Comparison of ENCODE assay signal across 9 cellular contexts in genomic region chr6:31128093-31128676, GRCh38. TPM values are rescaled to one million over a fixed set of nuclear protein-coding genes. Genes with fewer than 3 reads are reported as not detected.
DNase-seq lines count a peak whose midpoint lies in the region; ATAC-seq and TF ChIP-seq lines count a peak whose summit lies in the region.
"Had no signal": no experiment of that assay in that cellular context is flagged by ENCODE, and none has a peak within 500 bp of the region (broad histone marks: within the 10 kb centered on the region; RNA-seq: fewer than 3 reads in every experiment).

No MANE protein-coding gene starts in this region.

- TF ChIP-seq CTCF in AG09319 (IDR thresholded peaks at IDR 0.05; ENCODE audit: low read depth, low read length) (peak; percentile 87), GM20000 (IDR thresholded peaks at IDR 0.05; ENCODE audit: extremely low read depth, missing control alignments) (peak; percentile 66), fibroblast of villous mesenchyme (IDR thresholded peaks at IDR 0.05; ENCODE audit: insufficient read depth, low read depth, low read length) (peak; percentile 88), vagina (IDR thresholded peaks at IDR 0.05) (peak; percentile 42 to 64 (median 61))

- no peak overlapping the region for H3K27ac ChIP-seq in vagina

- DNase-seq in AG09319 (ENCODE audit: extremely low read depth, low read depth) (no peak), GM20000 (ENCODE audit: low spot score) (peak; percentile 83), OCI-M1 (lab: John Stamatoyannopoulos, UW) (peak; percentile 74), fibroblast of villous mesenchyme (ENCODE audit: low read depth) (peak; percentile 41), pons (ENCODE audit: low spot score) (peak; percentile 43), vagina (ENCODE audit: extremely low spot score in 2 of 2) (no peak)
- DNase-seq in activated T-cell treated with anti-CD3 and anti-CD28 coated beads, Interleukin-2, amount 50 U/mL, for 24 hours: peak; percentile 82

- no peak for ATAC-seq in GM19452 (IDR thresholded peaks at IDR 0.05; ENCODE audit: unreplicated experiment)

- no peaks in the 10 kb centered on the region for H3K36me3 Mint-ChIP-seq in activated T-cell treated with anti-CD3 and anti-CD28 coated beads, Interleukin-2, amount 50 U/mL, for 24 hours (ENCODE audit: low read depth)
- H3K36me3 Mint-ChIP-seq: natural killer cell treated with Interleukin-12 subunit alpha and Interleukin-12 subunit beta and Interleukin-15 and Interleukin-18, amount 100 ng/mL, for 72 hours had no signal

- peaks cover 8% of the 10 kb centered on the region for H3K27me3 Mint-ChIP-seq in activated T-cell treated with anti-CD3 and anti-CD28 coated beads, Interleukin-2, amount 50 U/mL, for 24 hours

- peaks cover 33% of the 10 kb centered on the region for H3K4me1 ChIP-seq in vagina

- H3K4me1 Mint-ChIP-seq in activated T-cell treated with anti-CD3 and anti-CD28 coated beads, Interleukin-2, amount 50 U/mL, for 24 hours (ENCODE audit: low read depth): peaks cover 6% of the 10 kb centered on the region

- H3K9me3 ChIP-seq in vagina: no peaks in the 10 kb centered on the region

- intact Hi-C loops in vagina (cut with DNase I): no loop called here

- H3K4me3 ChIP-seq in fibroblast of villous mesenchyme (ENCODE audit: low read depth, low read length): no peak overlapping the region
- no peak overlapping the region for H3K4me3 ChIP-seq in vagina

- no peaks in the 10 kb centered on the region for H3K9me3 Mint-ChIP-seq in activated T-cell treated with anti-CD3 and anti-CD28 coated beads, Interleukin-2, amount 50 U/mL, for 24 hours
- H3K9me3 Mint-ChIP-seq: natural killer cell treated with Interleukin-12 subunit alpha and Interleukin-12 subunit beta and Interleukin-15 and Interleukin-18, amount 100 ng/mL, for 72 hours had no signal

- H3K27me3 ChIP-seq in vagina: no peaks in the 10 kb centered on the region

- TF ChIP-seq POLR2A in vagina (IDR thresholded peaks at IDR 0.05): no peak

- H3K4me3 Mint-ChIP-seq in activated T-cell treated with anti-CD3 and anti-CD28 coated beads, Interleukin-2, amount 50 U/mL, for 24 hours: no peak overlapping the region
- H3K4me3 Mint-ChIP-seq: natural killer cell treated with Interleukin-12 subunit alpha and Interleukin-12 subunit beta and Interleukin-15 and Interleukin-18, amount 100 ng/mL, for 72 hours had no signal

- H3K36me3 ChIP-seq in vagina: no peaks in the 10 kb centered on the region

- no peak overlapping the region for H3K27ac Mint-ChIP-seq in activated T-cell treated with anti-CD3 and anti-CD28 coated beads, Interleukin-2, amount 50 U/mL, for 24 hours
- H3K27ac Mint-ChIP-seq: natural killer cell treated with Interleukin-12 subunit alpha and Interleukin-12 subunit beta and Interleukin-15 and Interleukin-18, amount 100 ng/mL, for 72 hours had no signal

RNA-seq across cellular contexts. Expression of gene CDSN, which starts 7.9 kb away (rescaled TPM):
- total RNA-seq in fibroblast of villous mesenchyme: not detected in 2 replicates
- 1.5 TPM for total RNA-seq in vagina
- total RNA-seq: natural killer cell treated with Interleukin-12 subunit alpha and Interleukin-12 subunit beta and Interleukin-15 and Interleukin-18, amount 100 ng/mL, for 72 hours had no signal

RNA-seq across cellular contexts. Expression of gene PSORS1C2, which starts 10.7 kb away (rescaled TPM):
- total RNA-seq in fibroblast of villous mesenchyme (not detected in 2 replicates), vagina (not detected)
- total RNA-seq: natural killer cell treated with Interleukin-12 subunit alpha and Interleukin-12 subunit beta and Interleukin-15 and Interleukin-18, amount 100 ng/mL, for 72 hours had no signal

RNA-seq across cellular contexts. Expression of gene PSORS1C1, which starts 13.6 kb away (rescaled TPM):
- total RNA-seq in fibroblast of villous mesenchyme: 0.97 and 3.0 TPM in 2 replicates
- 9.6 TPM for total RNA-seq in vagina
- total RNA-seq: natural killer cell treated with Interleukin-12 subunit alpha and Interleukin-12 subunit beta and Interleukin-15 and Interleukin-18, amount 100 ng/mL, for 72 hours had no signal

RNA-seq across cellular contexts. Expression of gene C6orf15, which starts 15.8 kb away (rescaled TPM):
- total RNA-seq in fibroblast of villous mesenchyme (not detected in 2 replicates), vagina (not detected)
- total RNA-seq: natural killer cell treated with Interleukin-12 subunit alpha and Interleukin-12 subunit beta and Interleukin-15 and Interleukin-18, amount 100 ng/mL, for 72 hours had no signal

RNA-seq across cellular contexts. Expression of gene CCHCR1, which starts 29.4 kb away (rescaled TPM):
- 14.7 and 16.4 TPM in 2 replicates for total RNA-seq in fibroblast of villous mesenchyme
- 21.9 TPM for total RNA-seq in vagina

Comparison
In these comparisons a context has a peak if more than half of its experiments do, and no peak if none do; other contexts are left out.
1. DNase-seq: peak in GM20000 (single experiment), OCI-M1 (single experiment), activated T-cell treated with anti-CD3 and anti-CD28 coated beads, Interleukin-2, amount 50 U/mL, for 24 hours (single experiment), fibroblast of villous mesenchyme (single experiment) and pons (single experiment); none in AG09319 (single experiment) and vagina (0 of 2).
2. Peak in every context shown above with its lines, with median percentiles within 50 percentile points of each other: CTCF ChIP-seq.